ENCODE assay signal across 31 cellular contexts in genomic region chr4:150069361-150069760, GRCh38. TPM values are rescaled to one million over a fixed set of nuclear protein-coding genes. Genes with fewer than 3 reads are reported as not detected.
"Had no signal": no experiment of that assay in that cellular context is flagged by ENCODE, and none has a peak within 500 bp of the region (broad histone marks: within the 10 kb centered on the region; RNA-seq: fewer than 3 reads in every experiment).

No MANE protein-coding gene starts in this region.

- H3K4me3 ChIP-seq: coronary artery had no signal

- H3K36me3 ChIP-seq: brain microvascular endothelial cell had no signal

- H3K27me3 ChIP-seq: brain microvascular endothelial cell had no signal

- H3K27ac ChIP-seq: brain microvascular endothelial cell, coronary artery, epithelial cell of prostate had no signal

- FAIRE-seq: astrocyte, bronchial epithelial cell, frontal cortex had no signal

- ATAC-seq: activated CD4-positive, alpha-beta T cell treated with anti-CD3 and anti-CD28 coated beads for 36 hours; activated CD8-positive, alpha-beta T cell treated with anti-CD3 and anti-CD28 coated beads, Interleukin-2, amount 10 ng/mL, durations not matched to agents 7 days and 5 days; activated naive CD4-positive, alpha-beta T cell treated with anti-CD3 and anti-CD28 coated beads, Interleukin-2, amount 50 U/mL, for 72 hours; activated T-cell treated with anti-CD3 and anti-CD28 coated beads, Interleukin-2, amount 50 U/mL, for 72 hours; effector memory CD8-positive, alpha-beta T cell; esophagus mucosa; T-cell had no signal

- DNase-seq: activated CD4-positive, alpha-beta memory T cell treated with anti-CD3 and anti-CD28 coated beads for 36 hours; activated CD4-positive, alpha-beta T cell treated with anti-CD3 and anti-CD28 coated beads for 36 hours; activated CD4-positive, alpha-beta T cell treated with anti-CD3 and anti-CD28 coated beads, Interleukin-2, amount 10 ng/mL, durations not matched to agents 24 days and 14 days; activated CD4-positive, CD25-positive, alpha-beta regulatory T cell; activated CD4-positive, CD25-positive, alpha-beta regulatory T cell treated with anti-CD3 and anti-CD28 coated beads, Interleukin-2, amount 50 U/mL, for 72 hours; activated CD8-positive, alpha-beta memory T cell treated with anti-CD3 and anti-CD28 coated beads, Interleukin-2, amount 50 U/mL, for 48 hours; activated CD8-positive, alpha-beta T cell treated with anti-CD3 and anti-CD28 coated beads, Interleukin-2, amount 10 ng/mL, durations not matched to agents 7 days and 5 days; activated gamma-delta T cell; activated naive CD4-positive, alpha-beta T cell; activated naive CD4-positive, alpha-beta T cell treated with anti-CD3 and anti-CD28 coated beads, Interleukin-2, amount 10 ng/mL, durations not matched to agents 7 days and 5 days; activated naive CD8-positive, alpha-beta T cell treated with anti-CD3 and anti-CD28 coated beads, Interleukin-2, amount 10 ng/mL, durations not matched to agents 7 days and 5 days; activated T-cell treated with anti-CD3 and anti-CD28 coated beads for 4 hours; activated T-cell treated with anti-CD3 and anti-CD28 coated beads, Interleukin-2, amount 50 U/mL, for 24 hours; activated T-cell treated with anti-CD3 and anti-CD28 coated beads, Interleukin-2, amount 50 U/mL, for 72 hours; amniotic stem cell; anterior cingulate cortex; brain microvascular endothelial cell; dermis blood vessel endothelial cell; effector CD4-positive, alpha-beta T cell; effector memory CD8-positive, alpha-beta T cell; head of caudate nucleus; hippocampal formation; T-cell; T-helper 9 cell had no signal

RNA-seq across cellular contexts. Expression of gene DCLK2, which starts 8.9 kb away (rescaled TPM):
- total RNA-seq: activated CD4-positive, alpha-beta memory T cell treated with anti-CD3 and anti-CD28 coated beads for 36 hours; activated CD4-positive, alpha-beta T cell treated with anti-CD3 and anti-CD28 coated beads for 36 hours; activated CD4-positive, alpha-beta T cell treated with anti-CD3 and anti-CD28 coated beads, Interleukin-2, amount 10 ng/mL, durations not matched to agents 24 days and 14 days; activated CD8-positive, alpha-beta T cell treated with anti-CD3 and anti-CD28 coated beads, Interleukin-2, amount 10 ng/mL, durations not matched to agents 7 days and 5 days; activated naive CD4-positive, alpha-beta T cell treated with anti-CD3 and anti-CD28 coated beads, Interleukin-2, amount 50 U/mL, for 72 hours; activated naive CD8-positive, alpha-beta T cell treated with anti-CD3 and anti-CD28 coated beads, Interleukin-2, amount 10 ng/mL, durations not matched to agents 7 days and 5 days; bronchial epithelial cell had no signal
